ENCODE assay signal across 17 cellular contexts in the genomic region with DNA sequence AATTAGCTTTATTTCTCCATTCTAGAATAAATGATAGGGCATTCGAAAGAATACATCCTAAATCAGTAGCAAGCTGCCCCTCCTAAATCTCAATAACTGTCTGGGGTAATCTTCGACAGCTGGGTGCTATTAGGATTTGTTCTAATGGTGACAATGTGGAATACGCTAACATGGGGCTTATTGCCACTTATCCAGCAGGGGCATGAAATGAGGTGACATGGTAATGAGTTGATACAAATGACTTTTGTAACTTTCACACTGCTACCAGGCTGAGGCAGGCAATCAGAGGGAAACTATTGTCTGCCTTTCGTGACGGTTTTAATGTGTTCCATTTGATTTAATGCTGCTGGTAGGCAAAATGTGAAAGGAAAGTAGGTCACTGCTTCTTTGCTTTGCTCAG.
"Had no signal": no experiment of that assay in that cellular context is flagged by ENCODE, and none has a peak within 500 bp of the region (broad histone marks: within the 10 kb centered on the region; RNA-seq: fewer than 3 reads in every experiment).

No MANE protein-coding gene starts in this region.

- H3K36me3 Mint-ChIP-seq: activated naive CD8-positive, alpha-beta T cell; naive B cell; stimulated activated memory B cell treated with anti-CD40 and anti-IgM and Interleukin-4, amounts not matched to agents 10 μg/mL and 1 μg/mL and 100 μg/mL, for 72 hours had no signal

- H3K4me3 Mint-ChIP-seq: activated CD4-positive, alpha-beta T cell treated with anti-CD3 and anti-CD28 coated beads, Interleukin-2, amount 10 ng/mL, durations not matched to agents 24 days and 14 days; activated CD8-positive, alpha-beta T cell treated with anti-CD3 and anti-CD28 coated beads, Interleukin-2, amount 10 ng/mL, durations not matched to agents 7 days and 5 days; activated naive CD8-positive, alpha-beta T cell; naive B cell; stimulated activated memory B cell treated with anti-CD40 and anti-IgM and Interleukin-4, amounts not matched to agents 10 μg/mL and 1 μg/mL and 100 μg/mL, for 72 hours had no signal

- H3K27ac Mint-ChIP-seq: activated CD4-positive, alpha-beta T cell treated with anti-CD3 and anti-CD28 coated beads, Interleukin-2, amount 10 ng/mL, durations not matched to agents 24 days and 14 days; activated CD8-positive, alpha-beta T cell treated with anti-CD3 and anti-CD28 coated beads, Interleukin-2, amount 10 ng/mL, durations not matched to agents 7 days and 5 days; activated naive CD8-positive, alpha-beta T cell; naive B cell; stimulated activated memory B cell treated with anti-CD40 and anti-IgM and Interleukin-4, amounts not matched to agents 10 μg/mL and 1 μg/mL and 100 μg/mL, for 72 hours had no signal

- DNase-seq: activated CD4-positive, alpha-beta T cell treated with anti-CD3 and anti-CD28 coated beads, Interleukin-2, amount 10 ng/mL, durations not matched to agents 24 days and 14 days; activated CD4-positive, CD25-positive, alpha-beta regulatory T cell; activated CD8-positive, alpha-beta memory T cell treated with anti-CD3 and anti-CD28 coated beads, Interleukin-2, amount 50 U/mL, for 4 hours; activated CD8-positive, alpha-beta T cell treated with anti-CD3 and anti-CD28 coated beads, Interleukin-2, amount 10 ng/mL, durations not matched to agents 7 days and 5 days; activated effector memory CD4-positive, alpha-beta T cell treated with anti-CD3 and anti-CD28 coated beads, Interleukin-2, amount 50 U/mL, for 16 hours; activated T-cell treated with anti-CD3 and anti-CD28 coated beads, Interleukin-2, amount 50 U/mL, for 48 hours; amniotic stem cell; body of pancreas; caudate nucleus; effector memory CD4-positive, alpha-beta T cell; foreskin melanocyte; naive B cell; stimulated activated CD4-positive, alpha-beta T cell treated with anti-CD3 and anti-CD28 coated beads, Interleukin-2, amount 100 ng/mL, for 48 hours had no signal

- H3K27me3 ChIP-seq: body of pancreas had no signal

- H3K4me1 Mint-ChIP-seq: activated CD4-positive, alpha-beta T cell treated with anti-CD3 and anti-CD28 coated beads, Interleukin-2, amount 10 ng/mL, durations not matched to agents 24 days and 14 days; naive B cell; stimulated activated memory B cell treated with anti-CD40 and anti-IgM and Interleukin-4, amounts not matched to agents 10 μg/mL and 1 μg/mL and 100 μg/mL, for 72 hours had no signal

- H3K27me3 Mint-ChIP-seq: activated CD4-positive, alpha-beta T cell treated with anti-CD3 and anti-CD28 coated beads, Interleukin-2, amount 10 ng/mL, durations not matched to agents 24 days and 14 days; activated naive CD8-positive, alpha-beta T cell; naive B cell; stimulated activated memory B cell treated with anti-CD40 and anti-IgM and Interleukin-4, amounts not matched to agents 10 μg/mL and 1 μg/mL and 100 μg/mL, for 72 hours had no signal

- ATAC-seq: activated CD8-positive, alpha-beta T cell treated with anti-CD3 and anti-CD28 coated beads, Interleukin-2, amount 10 ng/mL, durations not matched to agents 7 days and 5 days; body of pancreas; left lobe of liver; stimulated activated memory B cell treated with anti-CD40 and anti-IgM and Interleukin-4, amounts not matched to agents 10 μg/mL and 1 μg/mL and 100 μg/mL, for 72 hours had no signal

- H3K4me3 ChIP-seq: body of pancreas, coronary artery had no signal

- H3K27ac ChIP-seq: body of pancreas, coronary artery had no signal

- H3K9me3 ChIP-seq: body of pancreas had no signal

- H3K9me3 Mint-ChIP-seq: activated CD4-positive, alpha-beta T cell treated with anti-CD3 and anti-CD28 coated beads, Interleukin-2, amount 10 ng/mL, durations not matched to agents 24 days and 14 days; stimulated activated memory B cell treated with anti-CD40 and anti-IgM and Interleukin-4, amounts not matched to agents 10 μg/mL and 1 μg/mL and 100 μg/mL, for 72 hours had no signal

- H3K4me1 ChIP-seq: body of pancreas had no signal
